In genomic region chr9:13013976-13014375, GRCh38 we compare ENCODE assay signal across 16 cellular contexts.
"Had no signal": no experiment of that assay in that cellular context is flagged by ENCODE, and none has a peak within 500 bp of the region (broad histone marks: within the 10 kb centered on the region; RNA-seq: fewer than 3 reads in every experiment).

No MANE protein-coding gene starts in this region.

- H3K9ac ChIP-seq: parathyroid adenoma had no signal

- H3K4me1 ChIP-seq: colonic mucosa, parathyroid adenoma, tibial nerve had no signal

- ATAC-seq: stimulated activated naive B cell treated with anti-CD40 and anti-IgM and Interleukin-4, amounts not matched to agents 10 μg/mL and 1 μg/mL and 100 μg/mL, for 72 hours had no signal

- H3K4me3 ChIP-seq: cardiac muscle cell, colonic mucosa, tibial nerve had no signal

- H3K36me3 ChIP-seq: cardiac muscle cell, colonic mucosa, tibial nerve had no signal

- H3K27ac Mint-ChIP-seq: activated naive CD8-positive, alpha-beta T cell; stimulated activated naive B cell treated with anti-CD40 and anti-IgM and Interleukin-4, amounts not matched to agents 10 μg/mL and 1 μg/mL and 100 μg/mL, for 72 hours; T-helper 2 cell treated with Interferon-gamma antibody and Interleukin-4, amounts not matched to agents 5 μg/mL and 100 μg/mL, for 36 hours had no signal

- H3K36me3 Mint-ChIP-seq: activated naive CD8-positive, alpha-beta T cell; stimulated activated naive B cell treated with anti-CD40 and anti-IgM and Interleukin-4, amounts not matched to agents 10 μg/mL and 1 μg/mL and 100 μg/mL, for 72 hours had no signal

- H3K9me3 ChIP-seq: colonic mucosa, tibial nerve had no signal

- H2AFZ ChIP-seq: parathyroid adenoma had no signal

- H3K9me3 Mint-ChIP-seq: stimulated activated naive B cell treated with anti-CD40 and anti-IgM and Interleukin-4, amounts not matched to agents 10 μg/mL and 1 μg/mL and 100 μg/mL, for 72 hours had no signal

- H3K27me3 ChIP-seq: cardiac muscle cell, colonic mucosa, tibial nerve had no signal

- H3K27me3 Mint-ChIP-seq: activated naive CD8-positive, alpha-beta T cell; stimulated activated naive B cell treated with anti-CD40 and anti-IgM and Interleukin-4, amounts not matched to agents 10 μg/mL and 1 μg/mL and 100 μg/mL, for 72 hours had no signal

- H3K4me1 Mint-ChIP-seq: neural crest cell; stimulated activated naive B cell treated with anti-CD40 and anti-IgM and Interleukin-4, amounts not matched to agents 10 μg/mL and 1 μg/mL and 100 μg/mL, for 72 hours had no signal

- H3K4me3 Mint-ChIP-seq: activated naive CD8-positive, alpha-beta T cell; neural crest cell; stimulated activated naive B cell treated with anti-CD40 and anti-IgM and Interleukin-4, amounts not matched to agents 10 μg/mL and 1 μg/mL and 100 μg/mL, for 72 hours; T-helper 2 cell treated with Interferon-gamma antibody and Interleukin-4, amounts not matched to agents 5 μg/mL and 100 μg/mL, for 36 hours had no signal

- DNase-seq: activated CD4-positive, alpha-beta T cell treated with anti-CD3 and anti-CD28 coated beads, Interleukin-2, amount 50 U/mL, for 4 hours; activated CD4-positive, CD25-positive, alpha-beta regulatory T cell treated with anti-CD3 and anti-CD28 coated beads, Interleukin-2, amount 50 U/mL, for 72 hours; activated effector memory CD4-positive, alpha-beta T cell treated with Interleukin-2 at 50 U/mL for 16 hours; activated T-cell treated with anti-CD3 and anti-CD28 coated beads, Interleukin-2, amount 50 U/mL, for 1 hour; anterior cingulate cortex; colonic mucosa; effector CD8-positive, alpha-beta T cell; head of caudate nucleus; stimulated activated naive B cell treated with anti-CD40 and anti-IgM and Interleukin-4, amounts not matched to agents 10 μg/mL and 1 μg/mL and 100 μg/mL, for 72 hours had no signal

- FAIRE-seq: keratinocyte had no signal

- H3K27ac ChIP-seq: cardiac muscle cell, colonic mucosa, parathyroid adenoma, tibial nerve had no signal

- H3K79me2 ChIP-seq: parathyroid adenoma had no signal
